13 cellular contexts compared by ENCODE assay signal in genomic region chr1:29052951-29053350, GRCh38.
"Had no signal": no experiment of that assay in that cellular context is flagged by ENCODE, and none has a peak within 500 bp of the region (broad histone marks: within the 10 kb centered on the region; RNA-seq: fewer than 3 reads in every experiment).

No MANE protein-coding gene starts in this region.

- H3K27ac ChIP-seq: colonic mucosa, heart left ventricle, pancreas, WERI-Rb-1 had no signal

- DNase-seq: activated CD4-positive, alpha-beta T cell treated with anti-CD3 and anti-CD28 coated beads for 1 hour; activated CD4-positive, alpha-beta T cell treated with anti-CD3 and anti-CD28 coated beads, Interleukin-2, amount 50 U/mL, for 4 hours; anterior cingulate cortex; colonic mucosa; heart left ventricle; left ventricle myocardium superior; pancreas; sigmoid colon; stimulated activated CD4-positive, alpha-beta T cell treated with anti-CD3 and anti-CD28 coated beads, Interleukin-4, amount 100 ng/mL, for 24 hours; WERI-Rb-1 had no signal

- H3K27me3 ChIP-seq: colonic mucosa, heart left ventricle, pancreas, sigmoid colon had no signal

- H3K4me3 ChIP-seq: colonic mucosa, heart left ventricle, pancreas, sigmoid colon, thoracic aorta had no signal

- H3K4me1 ChIP-seq: colonic mucosa, heart left ventricle, pancreas had no signal

- ATAC-seq: heart left ventricle; left ventricle myocardium superior; pancreas; stimulated activated effector memory CD8-positive, alpha-beta T cell treated with anti-CD3 and anti-CD28 coated beads, Interleukin-12 subunit alpha, Interleukin-12 subunit beta, amount 100 ng/mL, for 72 hours had no signal

- H3K9me3 ChIP-seq: colonic mucosa, heart left ventricle, pancreas, sigmoid colon, thoracic aorta had no signal

- H3K36me3 ChIP-seq: colonic mucosa, pancreas, sigmoid colon, thoracic aorta had no signal

- FAIRE-seq: frontal cortex, pancreas had no signal
